8 cellular contexts compared by ENCODE assay signal in genomic region chr6:170553686-170554085, GRCh38. TPM values are rescaled to one million over a fixed set of nuclear protein-coding genes. Genes with fewer than 3 reads are reported as not detected.
A peak's percentile ranks its signal among the peaks of the same experiment; 100 is the strongest.
DNase-seq lines count a peak whose midpoint lies in the region; ATAC-seq and TF ChIP-seq lines count a peak whose summit lies in the region.

No MANE protein-coding gene starts in this region.

- H3K27ac Mint-ChIP-seq in T-cell = no peak overlapping the region

- WGBS in ovary, 3 donors = 0 to 1% (median 0%) methylated on average over 12 of the region's 12 CpGs

- TF ChIP-seq EP300 in ovary (IDR thresholded peaks at IDR 0.05) = no peak

- no peak for TF ChIP-seq POLR2A in ovary (IDR thresholded peaks at IDR 0.05)

- peak overlapping the region; percentile 84 for H3K4me3 ChIP-seq in ovary

- H3K27me3 Mint-ChIP-seq in T-cell = no peaks in the 10 kb centered on the region

- H3K9me3 Mint-ChIP-seq in T-cell = no peaks in the 10 kb centered on the region

- H3K9me3 ChIP-seq in ovary = no peaks in the 10 kb centered on the region

- DNase-seq in DMS53 treated with DMSO at 0.1 percent for 48 hours (lab: John Stamatoyannopoulos, UW; ENCODE audit: unreplicated experiment) = peak; percentile 65
- DNase-seq in T-cell = peak in 18 of 34 experiments; percentile 2 to 75 (median 54)
- DNase-seq in foreskin keratinocyte = no peak
- peak in 3 of 5 donors; percentile 25 to 42 (median 28) for DNase-seq in ovary
- no peak for DNase-seq in HT-29 (ENCODE audit: low spot score)
- no peak for DNase-seq in HuH-7.5 (ENCODE audit: low spot score)

- no peak for TF ChIP-seq CTCF in foreskin keratinocyte (conservative IDR thresholded peaks at IDR 0.05)
- TF ChIP-seq CTCF in ovary (IDR thresholded peaks at IDR 0.05) = no peak

- H3K36me3 ChIP-seq in ovary = no peaks in the 10 kb centered on the region

- peaks cover 22% of the 10 kb centered on the region for H3K36me3 Mint-ChIP-seq in T-cell

- H3K4me1 Mint-ChIP-seq in T-cell = peaks cover 16 to 41% (median 40%) of the 10 kb centered on the region in 3 donors

- H3K27ac ChIP-seq in foreskin keratinocyte (peak overlapping the region; percentile 94), ovary (peak overlapping the region; percentile 31 to 85)

- intact Hi-C loops in ovary (cut with DNase I) = loop anchor here in 1 of 4 donors (5.0 kb wide), 1 partner anchor 801 kb away; the partner anchor contains the start of genes DYNLT2 and ERMARD

- H3K27me3 ChIP-seq in foreskin keratinocyte (no peaks in the 10 kb centered on the region), ovary (no peaks in the 10 kb centered on the region)

- H3K4me3 Mint-ChIP-seq in T-cell = no peak overlapping the region

- ATAC-seq in GM19467 (IDR thresholded peaks at IDR 0.05; ENCODE audit: unreplicated experiment) (peak; percentile 24), HG03460 (IDR thresholded peaks at IDR 0.05; ENCODE audit: unreplicated experiment) (peak; percentile 31), T-cell (replicated peaks in 1 of 4) (peak; percentile 70 to 74 (median 72)), foreskin keratinocyte (peak; percentile 54)

- H3K4me1 ChIP-seq in foreskin keratinocyte (peaks cover 11% of the 10 kb centered on the region), ovary (ENCODE audit: insufficient read depth) (peaks cover 7% of the 10 kb centered on the region)

- POLR2A ChIA-PET in T-cell (lab: Charles Lee) = interaction anchor here (0.7 to 1.6 kb wide), 3 partner anchors 25 to 31 kb away, joined by 3 to 9 read pairs (median 3); partner anchors contain the start of gene PDCD2 (in 2 of the 2)

- CTCF ChIA-PET in T-cell (lab: Charles Lee) = interaction anchor here (0.7 to 2.9 kb wide), 5 partner anchors 24 to 852 kb away, joined by 3 to 22 read pairs (median 4); partner anchors contain the start of genes C6orf120 (in 1 of the 2), DYNLT2 (in 1 of the 2), ERMARD (in 1 of the 2) and PDCD2 (in 1 of the 2)

RNA-seq across cellular contexts. Expression of gene TBP, which starts 0.5 kb away (rescaled TPM):
- total RNA-seq in T-cell (10 to 100 TPM; 12.4 to 35.0 (median 25.6) TPM), foreskin keratinocyte (16.2 and 17.4 TPM in 2 replicates), ovary (10 to 100 TPM; 12.7 to 17.0 (median 14.1) TPM)
- polyA plus RNA-seq in foreskin keratinocyte (13.2 and 14.1 TPM in 2 replicates), ovary (10 to 100 TPM; 11.8 to 15.8 TPM)
- total RNA-seq in HT-29 (2014; rRNA removed; shearing (Covaris generic)) = 19.6 and 32.1 TPM in 2 replicates

RNA-seq across cellular contexts. Expression of gene PSMB1, which starts 0.6 kb away (rescaled TPM):
- total RNA-seq in T-cell (100 to 1,000 TPM in 1 of 5 donors, 10 to 100 TPM in 4; 85.6 to 106 (median 94.6) TPM), foreskin keratinocyte (267 and 268 TPM in 2 replicates), ovary (100 to 1,000 TPM; 110 to 190 (median 122) TPM)
- polyA plus RNA-seq in foreskin keratinocyte (347 and 363 TPM in 2 replicates), ovary (100 to 1,000 TPM; 146 to 211 TPM)
- total RNA-seq in HT-29 (2014; rRNA removed; shearing (Covaris generic)) = 358 and 431 TPM in 2 replicates

RNA-seq across cellular contexts. Expression of gene PDCD2, which starts 30.8 kb away (rescaled TPM):
- total RNA-seq in T-cell = 10 to 100 TPM; 54.2 to 77.1 (median 68.1) TPM
- total RNA-seq in foreskin keratinocyte = 75.1 and 78.4 TPM in 2 replicates
- 83.6 and 89.1 TPM in 2 replicates for polyA plus RNA-seq in foreskin keratinocyte
- 10 to 100 TPM; 37.4 to 66.2 (median 51.2) TPM for total RNA-seq in ovary
- 10 to 100 TPM; 38.6 to 75.0 TPM for polyA plus RNA-seq in ovary
- 117 and 128 TPM in 2 replicates for total RNA-seq in HT-29 (2014; rRNA removed; shearing (Covaris generic))

Comparison
In these comparisons a context has a peak if more than half of its experiments do, and no peak if none do; other contexts are left out.
1. DNase-seq: peak in DMS53 treated with DMSO at 0.1 percent for 48 hours (single experiment), T-cell (18 of 34) and ovary (3 of 5); none in foreskin keratinocyte (0 of 2), HT-29 (single experiment) and HuH-7.5 (single experiment).
2. Peak in every context shown above with its lines, with median percentiles within 50 percentile points of each other: ATAC-seq.